8 cellular contexts compared by ENCODE assay signal in the genomic region with DNA sequence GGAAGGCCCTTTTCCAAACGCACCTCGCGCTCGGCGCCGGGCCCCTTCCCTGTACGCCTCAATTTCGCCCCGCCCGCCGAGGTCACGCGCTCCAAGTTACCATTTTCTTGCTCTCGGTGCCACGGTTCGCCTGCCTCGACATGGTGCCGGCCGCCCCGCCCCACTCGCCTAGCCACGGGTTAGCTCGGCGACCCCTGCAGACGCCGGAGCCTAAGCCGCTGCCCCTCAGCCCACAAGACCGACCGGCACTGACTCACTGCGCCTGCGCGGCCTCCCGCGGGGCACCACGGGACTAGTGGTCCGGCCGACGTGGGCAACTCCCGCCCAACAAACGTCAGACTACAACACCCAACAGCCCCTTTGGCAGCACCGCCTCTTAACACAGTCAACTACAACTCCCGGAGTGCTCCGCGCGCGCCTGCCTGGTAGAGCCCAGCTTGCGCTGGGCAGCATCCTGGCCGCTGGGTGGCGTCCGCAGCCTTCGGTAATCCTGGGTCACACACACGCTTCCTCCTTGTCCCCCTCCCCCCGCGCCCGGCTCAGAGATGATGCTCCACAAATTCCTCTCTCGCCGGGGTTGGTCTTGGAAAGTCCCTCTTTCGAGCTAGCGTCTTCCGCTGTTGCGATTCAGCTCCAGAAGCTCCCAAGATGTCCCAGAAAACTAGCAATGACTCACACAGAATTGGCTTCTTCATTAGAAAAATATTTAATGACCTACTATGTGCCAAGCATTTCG. TPM values are rescaled to one million over a fixed set of nuclear protein-coding genes. Genes with fewer than 3 reads are reported as not detected.
DNase-seq lines count a peak whose midpoint lies in the region; ATAC-seq and TF ChIP-seq lines count a peak whose summit lies in the region.

Gene TRAPPC3 (minus strand): TSS at position 250 of the 736 bp plus-strand sequence. CDS start 108 bp downstream, at position 142.

- peak within 1 kb of the TSS; percentile 69 for H3K27ac ChIP-seq in CD8-positive, alpha-beta T cell (ENCODE audit: low read depth, low read length)
- H3K27ac ChIP-seq in liver (ENCODE audit: low read depth in 1 of 2, low read length in 2 of 2) = peak within 1 kb of the TSS; percentile 78 to 82

- H3K4me3 Mint-ChIP-seq in CD8-positive, alpha-beta T cell = peak within 1 kb of the TSS; percentile 99

- intact Hi-C loops in CD8-positive, alpha-beta T cell (cut with DNase I, micrococcal nuclease) = loop anchor here (1.0 to 5.0 kb wide), 17 partner anchors 8 to 313 kb away; partner anchors contain the start of genes ADPRS (in 2 of the 2), THRAP3 (in 2 of the 2), AGO1 (in 1 of the 2) and MRPS15 (in 1 of the 2)

- H3K4me1 Mint-ChIP-seq in CD8-positive, alpha-beta T cell (ENCODE audit: low read depth) = peaks cover 73% of the 10 kb centered on the region

- DNase-seq in CD8-positive, alpha-beta T cell = peak; percentile 98 to 100 (median 99)
- DNase-seq in NCI-H82 (lab: John Stamatoyannopoulos, UW) (peak; percentile 100), dermis microvascular lymphatic vessel endothelial cell (ENCODE audit: low read depth in 2 of 2) (peak; percentile 99 to 100)
- peak; percentile 99 to 100 for DNase-seq in activated CD4-positive, alpha-beta T cell treated with anti-CD3 and anti-CD28 coated beads, Interleukin-2, amount 50 U/mL, for 48 hours
- DNase-seq in stimulated activated CD4-positive, alpha-beta T cell treated with anti-CD3 and anti-CD28 coated beads, Interleukin-4, amount 100 ng/mL, for 24 hours = peak; percentile 100

- H3K9ac ChIP-seq in liver (ENCODE audit: low read depth in 1 of 2, low read length in 2 of 2) = peak within 1 kb of the TSS; percentile 17 to 75

- H3K4me1 ChIP-seq in CD8-positive, alpha-beta T cell (ENCODE audit: insufficient read depth, low read length) = peaks cover 51% of the 10 kb centered on the region
- H3K4me1 ChIP-seq in liver (ENCODE audit: control insufficient read depth in 4 of 4, insufficient read depth in 4 of 4, low read length in 3 of 4) = peaks cover 3 to 38% (median 29%) of the 10 kb centered on the region in 4 donors

- ATAC-seq in CD8-positive, alpha-beta T cell = peak; percentile 90
- ATAC-seq in GM19438 (IDR thresholded peaks at IDR 0.05; ENCODE audit: low read depth, unreplicated experiment) = peak; percentile 88
- peak; percentile 58 for ATAC-seq in HG03575 (IDR thresholded peaks at IDR 0.05; ENCODE audit: extremely low read depth, insufficient number of reproducible peaks, low FRiP score, unreplicated experiment)

- 1% methylated on average over 62 of the region's 62 CpGs for WGBS in liver

- peak; percentile 95 to 98 for TF ChIP-seq RAD21 in liver (IDR thresholded peaks at IDR 0.05)

- H3K27ac Mint-ChIP-seq in CD8-positive, alpha-beta T cell = peak within 1 kb of the TSS; percentile 100

- peak; percentile 73 for TF ChIP-seq CTCF in CD8-positive, alpha-beta T cell (IDR thresholded peaks at IDR 0.05)
- TF ChIP-seq CTCF in liver (IDR thresholded peaks at IDR 0.05; ENCODE audit: low read depth, low read length, missing input control) = peak; percentile 99

- POLR2A ChIA-PET in CD8-positive, alpha-beta T cell (lab: Charles Lee) = interaction anchor here (0.6 to 5.0 kb wide), 17 partner anchors 8 to 158 kb away, joined by 3 to 78 read pairs (median 4); partner anchors contain the start of gene THRAP3

- peaks cover 9% of the 10 kb centered on the region for H3K36me3 Mint-ChIP-seq in CD8-positive, alpha-beta T cell

- no peaks in the 10 kb centered on the region for H3K9me3 Mint-ChIP-seq in CD8-positive, alpha-beta T cell

- H3K36me3 ChIP-seq in CD8-positive, alpha-beta T cell (ENCODE audit: insufficient read depth, low read length) = no peaks in the 10 kb centered on the region
- H3K36me3 ChIP-seq in liver (ENCODE audit: control insufficient read depth in 4 of 4, insufficient read depth in 3 of 4, low read depth in 1 of 4, low read length in 3 of 4) = peaks cover 0 to 2% (median 0%) of the 10 kb centered on the region in 4 donors

- CTCF ChIA-PET in CD8-positive, alpha-beta T cell (lab: Charles Lee) = interaction anchor here (0.7 to 10.1 kb wide), 37 partner anchors 9 to 220 kb away, joined by 3 to 245 read pairs (median 4); partner anchors contain the start of gene THRAP3

- no peaks in the 10 kb centered on the region for H3K9me3 ChIP-seq in CD8-positive, alpha-beta T cell (ENCODE audit: low read length)
- H3K9me3 ChIP-seq in liver (ENCODE audit: control insufficient read depth in 4 of 4, low read length in 3 of 4) = no peaks in the 10 kb centered on the region

- no peaks in the 10 kb centered on the region for H3K27me3 Mint-ChIP-seq in CD8-positive, alpha-beta T cell (ENCODE audit: low read depth)

- peak within 1 kb of the TSS; percentile 73 for H3K4me3 ChIP-seq in CD8-positive, alpha-beta T cell (ENCODE audit: low read depth, low read length)
- peak within 1 kb of the TSS; percentile 68 to 84 (median 79) for H3K4me3 ChIP-seq in liver (ENCODE audit: low read depth in 1 of 3, low read length in 3 of 3)

- no peaks in the 10 kb centered on the region for H3K27me3 ChIP-seq in CD8-positive, alpha-beta T cell (ENCODE audit: insufficient read depth, low read length)
- H3K27me3 ChIP-seq in liver (ENCODE audit: control insufficient read depth in 4 of 4, insufficient read depth in 4 of 4, low read length in 3 of 4) = no peaks in the 10 kb centered on the region

TF ChIP-seq in liver, 16 proteins besides CTCF, POLR2A, EP300 and RAD21:
- TF ChIP-seq HNF4A (conservative IDR thresholded peaks at IDR 0.05) (peak; percentile 5 to 26), FOXA2 (IDR thresholded peaks at IDR 0.05) (no peak), YY1 (IDR thresholded peaks at IDR 0.05) (peak; percentile 84), GABPA (IDR thresholded peaks at IDR 0.05 in 1 of 2, conservative IDR thresholded peaks at IDR 0.05 in 1 of 2) (peak in 1 of 2 donors; percentile 81), TAF1 (conservative IDR thresholded peaks at IDR 0.05) (no peak), MAX (IDR thresholded peaks at IDR 0.05) (peak; percentile 44), JUND (IDR thresholded peaks at IDR 0.05) (peak; percentile 49 to 75), SP1 (IDR thresholded peaks at IDR 0.05) (peak; percentile 87), HNF4G (IDR thresholded peaks at IDR 0.05) (no peak), NR2F2 (IDR thresholded peaks at IDR 0.05) (peak; percentile 61), FOXA1 (IDR thresholded peaks at IDR 0.05) (no peak), RXRA (IDR thresholded peaks at IDR 0.05) (peak; percentile 24 to 61), EGR1 (IDR thresholded peaks at IDR 0.05; ENCODE audit: low read depth in 2 of 2) (no peak)
- TF ChIP-seq, protein P1, sequence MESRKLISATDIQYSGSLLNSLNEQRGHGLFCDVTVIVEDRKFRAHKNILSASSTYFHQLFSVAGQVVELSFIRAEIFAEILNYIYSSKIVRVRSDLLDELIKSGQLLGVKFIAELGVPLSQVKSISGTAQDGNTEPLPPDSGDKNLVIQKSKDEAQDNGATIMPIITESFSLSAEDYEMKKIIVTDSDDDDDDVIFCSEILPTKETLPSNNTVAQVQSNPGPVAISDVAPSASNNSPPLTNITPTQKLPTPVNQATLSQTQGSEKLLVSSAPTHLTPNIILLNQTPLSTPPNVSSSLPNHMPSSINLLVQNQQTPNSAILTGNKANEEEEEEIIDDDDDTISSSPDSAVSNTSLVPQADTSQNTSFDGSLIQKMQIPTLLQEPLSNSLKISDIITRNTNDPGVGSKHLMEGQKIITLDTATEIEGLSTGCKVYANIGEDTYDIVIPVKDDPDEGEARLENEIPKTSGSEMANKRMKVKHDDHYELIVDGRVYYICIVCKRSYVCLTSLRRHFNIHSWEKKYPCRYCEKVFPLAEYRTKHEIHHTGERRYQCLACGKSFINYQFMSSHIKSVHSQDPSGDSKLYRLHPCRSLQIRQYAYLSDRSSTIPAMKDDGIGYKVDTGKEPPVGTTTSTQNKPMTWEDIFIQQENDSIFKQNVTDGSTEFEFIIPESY (IDR thresholded peaks at IDR 0.05) = peak; percentile 13
- TF ChIP-seq, protein P2, sequence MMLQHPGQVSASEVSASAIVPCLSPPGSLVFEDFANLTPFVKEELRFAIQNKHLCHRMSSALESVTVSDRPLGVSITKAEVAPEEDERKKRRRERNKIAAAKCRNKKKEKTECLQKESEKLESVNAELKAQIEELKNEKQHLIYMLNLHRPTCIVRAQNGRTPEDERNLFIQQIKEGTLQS (IDR thresholded peaks at IDR 0.05) = peak; percentile 55
- TF ChIP-seq, protein P3, sequence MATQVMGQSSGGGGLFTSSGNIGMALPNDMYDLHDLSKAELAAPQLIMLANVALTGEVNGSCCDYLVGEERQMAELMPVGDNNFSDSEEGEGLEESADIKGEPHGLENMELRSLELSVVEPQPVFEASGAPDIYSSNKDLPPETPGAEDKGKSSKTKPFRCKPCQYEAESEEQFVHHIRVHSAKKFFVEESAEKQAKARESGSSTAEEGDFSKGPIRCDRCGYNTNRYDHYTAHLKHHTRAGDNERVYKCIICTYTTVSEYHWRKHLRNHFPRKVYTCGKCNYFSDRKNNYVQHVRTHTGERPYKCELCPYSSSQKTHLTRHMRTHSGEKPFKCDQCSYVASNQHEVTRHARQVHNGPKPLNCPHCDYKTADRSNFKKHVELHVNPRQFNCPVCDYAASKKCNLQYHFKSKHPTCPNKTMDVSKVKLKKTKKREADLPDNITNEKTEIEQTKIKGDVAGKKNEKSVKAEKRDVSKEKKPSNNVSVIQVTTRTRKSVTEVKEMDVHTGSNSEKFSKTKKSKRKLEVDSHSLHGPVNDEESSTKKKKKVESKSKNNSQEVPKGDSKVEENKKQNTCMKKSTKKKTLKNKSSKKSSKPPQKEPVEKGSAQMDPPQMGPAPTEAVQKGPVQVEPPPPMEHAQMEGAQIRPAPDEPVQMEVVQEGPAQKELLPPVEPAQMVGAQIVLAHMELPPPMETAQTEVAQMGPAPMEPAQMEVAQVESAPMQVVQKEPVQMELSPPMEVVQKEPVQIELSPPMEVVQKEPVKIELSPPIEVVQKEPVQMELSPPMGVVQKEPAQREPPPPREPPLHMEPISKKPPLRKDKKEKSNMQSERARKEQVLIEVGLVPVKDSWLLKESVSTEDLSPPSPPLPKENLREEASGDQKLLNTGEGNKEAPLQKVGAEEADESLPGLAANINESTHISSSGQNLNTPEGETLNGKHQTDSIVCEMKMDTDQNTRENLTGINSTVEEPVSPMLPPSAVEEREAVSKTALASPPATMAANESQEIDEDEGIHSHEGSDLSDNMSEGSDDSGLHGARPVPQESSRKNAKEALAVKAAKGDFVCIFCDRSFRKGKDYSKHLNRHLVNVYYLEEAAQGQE (IDR thresholded peaks at IDR 0.05) = peak; percentile 59
TF ChIP-seq in liver: peak in this region for 11.

RNA-seq across cellular contexts. Expression of gene TRAPPC3, which starts in this region (rescaled TPM):
- total RNA-seq in CD8-positive, alpha-beta T cell = 10 to 100 TPM; 18.4 to 21.6 TPM
- total RNA-seq in dermis microvascular lymphatic vessel endothelial cell (72.7 and 76.4 TPM in 2 replicates), liver (10 to 100 TPM; 30.4 to 56.1 TPM)
- 10 to 100 TPM; 24.2 to 30.4 TPM for polyA plus RNA-seq in liver

Comparison
In these comparisons a context has a peak if more than half of its experiments do, and no peak if none do; other contexts are left out.
1. Peak in every context shown above with its lines: DNase-seq, ATAC-seq, H3K4me3 ChIP-seq and H3K27ac ChIP-seq.